Comparison of ENCODE assay signal across 26 cellular contexts in the genomic region with DNA sequence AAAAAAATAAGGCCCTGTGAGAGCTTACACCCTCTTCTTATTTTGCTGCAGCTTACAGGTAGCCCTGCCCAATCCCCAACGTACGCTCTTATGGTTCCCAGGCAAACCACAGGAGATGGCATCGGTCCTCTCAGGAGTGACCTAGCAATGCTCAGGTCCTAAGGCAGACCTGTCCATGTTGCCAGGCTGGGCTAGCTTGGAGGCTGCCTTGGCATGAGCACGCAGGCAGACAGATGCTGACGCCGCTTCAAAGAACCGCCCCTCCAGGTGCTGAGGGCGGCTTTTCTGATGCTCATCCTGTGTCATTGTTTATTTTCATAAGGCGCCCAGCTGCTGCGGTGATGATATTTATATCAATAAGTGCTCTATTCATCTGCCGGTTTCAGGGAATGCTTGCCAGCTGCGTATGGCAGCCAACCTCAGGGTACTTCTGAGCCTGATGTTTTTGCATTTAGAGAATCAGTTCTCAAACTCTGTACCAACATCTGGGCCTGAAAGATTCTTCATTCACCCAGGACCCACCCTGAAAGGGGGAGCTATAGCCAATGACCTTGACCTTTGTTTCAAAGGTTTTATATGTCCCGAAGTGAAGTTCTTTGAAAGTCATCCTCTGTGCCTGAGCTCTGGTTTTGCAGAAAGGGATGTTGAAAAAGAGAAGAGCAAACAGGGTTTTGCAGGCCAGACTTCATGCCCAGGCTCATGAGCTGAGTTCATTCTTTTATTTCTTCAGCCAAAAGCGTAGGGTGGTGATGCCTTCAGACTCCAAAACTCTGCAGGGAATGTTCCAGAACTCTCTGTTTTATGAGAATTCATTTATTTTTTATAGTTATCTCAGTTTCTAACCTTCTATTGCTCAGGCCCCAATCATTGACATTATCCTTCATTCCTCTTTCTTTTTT.
DNase-seq lines count a peak whose midpoint lies in the region; ATAC-seq, FAIRE-seq and TF ChIP-seq lines count a peak whose summit lies in the region.
"Had no signal": no experiment of that assay in that cellular context is flagged by ENCODE, and none has a peak within 500 bp of the region (broad histone marks: within the 10 kb centered on the region; RNA-seq: fewer than 3 reads in every experiment).

No MANE protein-coding gene starts in this region.

- H3K4me1 ChIP-seq in heart left ventricle (no peaks in the 10 kb centered on the region), right atrium auricular region (no peaks in the 10 kb centered on the region), pancreas (no peaks in the 10 kb centered on the region)
- H3K4me1 ChIP-seq: esophagus squamous epithelium, gastroesophageal sphincter, psoas muscle, uterus had no signal

- no peak for TF ChIP-seq CTCF in heart left ventricle (IDR thresholded peaks at IDR 0.05)
- TF ChIP-seq CTCF in right atrium auricular region (IDR thresholded peaks at IDR 0.05) = no peak
- TF ChIP-seq CTCF in pancreas (IDR thresholded peaks at IDR 0.05) = no peak
- no peak for TF ChIP-seq CTCF in natural killer cell (IDR thresholded peaks at IDR 0.05)

- H3K9me3 ChIP-seq in heart left ventricle = no peaks in the 10 kb centered on the region
- H3K9me3 ChIP-seq in right atrium auricular region = no peaks in the 10 kb centered on the region
- no peaks in the 10 kb centered on the region for H3K9me3 ChIP-seq in pancreas
- H3K9me3 ChIP-seq: esophagus squamous epithelium, gastroesophageal sphincter, neutrophil, psoas muscle, uterus had no signal

- H3K27ac ChIP-seq in heart left ventricle (peak overlapping the region in 1 of 12 donors; percentile 39), right atrium auricular region (no peak overlapping the region), pancreas (no peak overlapping the region)
- H3K27ac ChIP-seq: coronary artery, esophagus squamous epithelium, gastroesophageal sphincter, neutrophil, psoas muscle, uterus had no signal

- no peaks in the 10 kb centered on the region for H3K4me1 Mint-ChIP-seq in natural killer cell
- H3K4me1 Mint-ChIP-seq: H9; stimulated activated effector memory CD8-positive, alpha-beta T cell treated with anti-CD3 and anti-CD28 coated beads, Interleukin-12 subunit alpha, Interleukin-12 subunit beta, amount 100 ng/mL, for 72 hours had no signal

- H3K4me3 ChIP-seq in heart left ventricle = no peak overlapping the region
- H3K4me3 ChIP-seq in right atrium auricular region = no peak overlapping the region
- H3K4me3 ChIP-seq in pancreas = no peak overlapping the region
- H3K4me3 ChIP-seq: coronary artery, esophagus squamous epithelium, gastroesophageal sphincter, K562, lung, psoas muscle, uterus had no signal

- DNase-seq in heart left ventricle (no peak), right atrium auricular region (ENCODE audit: low spot score) (no peak), NCI-H187 treated with DMSO at 0.1 percent for 48 hours (lab: John Stamatoyannopoulos, UW) (peak; percentile 87), NCI-H69 (lab: John Stamatoyannopoulos, UW) (peak; percentile 91), pancreas (peak in 1 of 6 donors; percentile 23), natural killer cell (no peak), NCI-H1436 (lab: John Stamatoyannopoulos, UW) (no peak)
- DNase-seq in activated CD4-positive, CD25-positive, alpha-beta regulatory T cell (lab: John Stamatoyannopoulos, UW) = no peak
- DNase-seq: activated CD4-positive, alpha-beta T cell treated with anti-CD3 and anti-CD28 coated beads for 48 hours; activated naive CD4-positive, alpha-beta T cell treated with Interleukin-2 at 50 U/mL for 16 hours; activated T-cell treated with anti-CD3 and anti-CD28 coated beads, Interleukin-2, amount 50 U/mL, for 48 hours; esophagus squamous epithelium; H9; NCI-H2107; psoas muscle; SIG-M5; uterus had no signal

- H3K27ac Mint-ChIP-seq in natural killer cell = no peak overlapping the region
- H3K27ac Mint-ChIP-seq: H9; stimulated activated effector memory CD8-positive, alpha-beta T cell treated with anti-CD3 and anti-CD28 coated beads, Interleukin-12 subunit alpha, Interleukin-12 subunit beta, amount 100 ng/mL, for 72 hours had no signal

- H3K4me3 Mint-ChIP-seq in natural killer cell = no peak overlapping the region
- H3K4me3 Mint-ChIP-seq: H9; stimulated activated effector memory CD8-positive, alpha-beta T cell treated with anti-CD3 and anti-CD28 coated beads, Interleukin-12 subunit alpha, Interleukin-12 subunit beta, amount 100 ng/mL, for 72 hours had no signal

- intact Hi-C loops in heart left ventricle (cut with DNase I) = no loop called here
- intact Hi-C loops in pancreas (cut with DNase I) = no loop called here
- intact Hi-C loops in natural killer cell (cut with micrococcal nuclease) = no loop called here

- no peaks in the 10 kb centered on the region for H3K36me3 Mint-ChIP-seq in natural killer cell
- H3K36me3 Mint-ChIP-seq: stimulated activated effector memory CD8-positive, alpha-beta T cell treated with anti-CD3 and anti-CD28 coated beads, Interleukin-12 subunit alpha, Interleukin-12 subunit beta, amount 100 ng/mL, for 72 hours had no signal

- TF ChIP-seq POLR2A in heart left ventricle (IDR thresholded peaks at IDR 0.05) = no peak

- H3K9me3 Mint-ChIP-seq in natural killer cell = peaks cover 3% of the 10 kb centered on the region in 2 donors
- H3K9me3 Mint-ChIP-seq: H9 had no signal

- 69 to 80% (median 76%) methylated on average over 14 of the region's 14 CpGs for WGBS in heart left ventricle, 4 donors
- WGBS in pancreas, 2 donors = 73 to 75% methylated on average over 14 of the region's 14 CpGs

- no peaks in the 10 kb centered on the region for H3K36me3 ChIP-seq in heart left ventricle
- H3K36me3 ChIP-seq in right atrium auricular region = no peaks in the 10 kb centered on the region
- no peaks in the 10 kb centered on the region for H3K36me3 ChIP-seq in pancreas
- H3K36me3 ChIP-seq: esophagus squamous epithelium, gastroesophageal sphincter, neutrophil, uterus had no signal

- peaks cover 0 to 3% of the 10 kb centered on the region in 2 donors for H3K27me3 Mint-ChIP-seq in natural killer cell (ENCODE audit: low read depth in 2 of 2)

- H3K27me3 ChIP-seq in heart left ventricle (peaks cover 0 to 4% (median 0%) of the 10 kb centered on the region in 9 donors), right atrium auricular region (no peaks in the 10 kb centered on the region), pancreas (no peaks in the 10 kb centered on the region)
- H3K27me3 ChIP-seq: neutrophil, uterus had no signal

- ATAC-seq in heart left ventricle (peak in 3 of 4 donors; percentile 44 to 77 (median 66)), pancreas (peak in 3 of 4 donors; percentile 35 to 86 (median 78)), natural killer cell (no peak)
- ATAC-seq: gastroesophageal sphincter; K562; psoas muscle; stimulated activated effector memory CD8-positive, alpha-beta T cell treated with anti-CD3 and anti-CD28 coated beads, Interleukin-12 subunit alpha, Interleukin-12 subunit beta, amount 100 ng/mL, for 72 hours had no signal

- FAIRE-seq in pancreas (lab: Jason Lieb, UNC) = no peak
- FAIRE-seq: bronchial epithelial cell, D721Med, K562, keratinocyte had no signal

Comparison
In these comparisons a context has a peak if more than half of its experiments do, and no peak if none do; other contexts are left out.
1. ATAC-seq: peak in heart left ventricle (3 of 4) and pancreas (3 of 4); none in natural killer cell (0 of 3).
2. DNase-seq: peak in NCI-H187 treated with DMSO at 0.1 percent for 48 hours (single experiment) and NCI-H69 (single experiment); none in heart left ventricle (0 of 5), right atrium auricular region (single experiment), natural killer cell (single experiment), NCI-H1436 (single experiment) and activated CD4-positive, CD25-positive, alpha-beta regulatory T cell (0 of 4).